1 cellular context compared by ENCODE assay signal in the genomic region with DNA sequence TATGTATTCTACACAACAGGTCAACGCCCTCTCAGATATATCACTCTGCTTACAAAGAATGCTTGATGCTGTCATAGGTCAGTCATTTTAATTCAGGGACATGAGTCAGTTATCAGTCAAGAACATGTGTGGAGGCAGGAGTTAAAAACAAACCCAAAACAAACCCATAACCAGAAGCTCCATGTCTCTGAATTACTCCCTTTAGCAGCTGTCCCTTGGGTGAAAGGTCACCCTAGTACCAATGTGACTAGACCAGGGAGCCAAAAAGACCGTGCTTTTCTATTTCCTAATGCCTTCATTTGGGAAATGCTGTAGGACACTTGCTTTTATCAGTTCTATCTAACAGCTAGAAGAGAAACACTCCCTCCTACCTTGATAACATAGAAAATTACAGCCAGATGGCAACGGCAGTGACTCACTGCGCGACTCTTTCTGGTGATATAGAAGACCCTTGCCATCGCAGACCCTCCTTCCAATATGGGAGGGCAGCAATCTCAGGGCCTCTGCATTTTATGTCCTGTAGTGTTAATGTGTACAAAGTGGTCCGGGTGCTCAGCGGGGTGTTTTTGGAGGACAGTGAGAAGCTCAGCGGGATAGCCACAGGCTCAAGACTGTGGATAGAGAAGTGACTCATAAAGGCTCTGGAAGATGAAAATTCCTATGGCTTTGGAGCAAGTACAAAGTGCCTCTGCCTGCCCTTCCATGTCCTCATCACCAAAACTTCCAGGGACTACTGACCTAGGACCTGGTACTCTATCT.
A peak's percentile ranks its signal among the peaks of the same experiment; 100 is the strongest.
TF ChIP-seq lines count a peak whose summit lies in the region.

No MANE protein-coding gene starts in this region.

TF ChIP-seq in SK-N-SH treated with all-trans-retinoic acid at 6 μM for 48 hours, 23 proteins besides CTCF, POLR2A, EP300 and RAD21 (continued from another document):
- TF ChIP-seq, protein P1, sequence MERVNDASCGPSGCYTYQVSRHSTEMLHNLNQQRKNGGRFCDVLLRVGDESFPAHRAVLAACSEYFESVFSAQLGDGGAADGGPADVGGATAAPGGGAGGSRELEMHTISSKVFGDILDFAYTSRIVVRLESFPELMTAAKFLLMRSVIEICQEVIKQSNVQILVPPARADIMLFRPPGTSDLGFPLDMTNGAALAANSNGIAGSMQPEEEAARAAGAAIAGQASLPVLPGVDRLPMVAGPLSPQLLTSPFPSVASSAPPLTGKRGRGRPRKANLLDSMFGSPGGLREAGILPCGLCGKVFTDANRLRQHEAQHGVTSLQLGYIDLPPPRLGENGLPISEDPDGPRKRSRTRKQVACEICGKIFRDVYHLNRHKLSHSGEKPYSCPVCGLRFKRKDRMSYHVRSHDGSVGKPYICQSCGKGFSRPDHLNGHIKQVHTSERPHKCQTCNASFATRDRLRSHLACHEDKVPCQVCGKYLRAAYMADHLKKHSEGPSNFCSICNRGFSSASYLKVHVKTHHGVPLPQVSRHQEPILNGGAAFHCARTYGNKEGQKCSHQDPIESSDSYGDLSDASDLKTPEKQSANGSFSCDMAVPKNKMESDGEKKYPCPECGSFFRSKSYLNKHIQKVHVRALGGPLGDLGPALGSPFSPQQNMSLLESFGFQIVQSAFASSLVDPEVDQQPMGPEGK (CRISPR knock-in tag; IDR thresholded peaks at IDR 0.05; ENCODE audit: borderline replicate concordance): no peak
- TF ChIP-seq PPARA (CRISPR knock-in tag; IDR thresholded peaks at IDR 0.05; ENCODE audit: borderline replicate concordance): no peak
- no peak for TF ChIP-seq ZC3H10 (CRISPR knock-in tag; IDR thresholded peaks at IDR 0.05)
- no peak for TF ChIP-seq ZNF8 (CRISPR knock-in tag; IDR thresholded peaks at IDR 0.05)
- TF ChIP-seq CSDC2 (CRISPR knock-in tag; IDR thresholded peaks at IDR 0.05): no peak
- no peak for TF ChIP-seq OSR1 (CRISPR knock-in tag; IDR thresholded peaks at IDR 0.05)
- TF ChIP-seq TOX (CRISPR knock-in tag; IDR thresholded peaks at IDR 0.05; ENCODE audit: borderline replicate concordance): no peak
- no peak for TF ChIP-seq RARB (CRISPR knock-in tag; IDR thresholded peaks at IDR 0.05)
- no peak for TF ChIP-seq ARNTL (CRISPR knock-in tag; IDR thresholded peaks at IDR 0.05; ENCODE audit: borderline replicate concordance, low read depth)
- TF ChIP-seq, protein P2, sequence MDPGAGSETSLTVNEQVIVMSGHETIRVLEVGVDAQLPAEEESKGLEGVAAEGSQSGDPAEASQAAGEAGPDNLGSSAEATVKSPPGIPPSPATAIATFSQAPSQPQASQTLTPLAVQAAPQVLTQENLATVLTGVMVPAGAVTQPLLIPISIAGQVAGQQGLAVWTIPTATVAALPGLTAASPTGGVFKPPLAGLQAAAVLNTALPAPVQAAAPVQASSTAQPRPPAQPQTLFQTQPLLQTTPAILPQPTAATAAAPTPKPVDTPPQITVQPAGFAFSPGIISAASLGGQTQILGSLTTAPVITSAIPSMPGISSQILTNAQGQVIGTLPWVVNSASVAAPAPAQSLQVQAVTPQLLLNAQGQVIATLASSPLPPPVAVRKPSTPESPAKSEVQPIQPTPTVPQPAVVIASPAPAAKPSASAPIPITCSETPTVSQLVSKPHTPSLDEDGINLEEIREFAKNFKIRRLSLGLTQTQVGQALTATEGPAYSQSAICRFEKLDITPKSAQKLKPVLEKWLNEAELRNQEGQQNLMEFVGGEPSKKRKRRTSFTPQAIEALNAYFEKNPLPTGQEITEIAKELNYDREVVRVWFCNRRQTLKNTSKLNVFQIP (CRISPR knock-in tag; IDR thresholded peaks at IDR 0.05; ENCODE audit: borderline replicate concordance, low read depth): no peak
- TF ChIP-seq, protein P3, sequence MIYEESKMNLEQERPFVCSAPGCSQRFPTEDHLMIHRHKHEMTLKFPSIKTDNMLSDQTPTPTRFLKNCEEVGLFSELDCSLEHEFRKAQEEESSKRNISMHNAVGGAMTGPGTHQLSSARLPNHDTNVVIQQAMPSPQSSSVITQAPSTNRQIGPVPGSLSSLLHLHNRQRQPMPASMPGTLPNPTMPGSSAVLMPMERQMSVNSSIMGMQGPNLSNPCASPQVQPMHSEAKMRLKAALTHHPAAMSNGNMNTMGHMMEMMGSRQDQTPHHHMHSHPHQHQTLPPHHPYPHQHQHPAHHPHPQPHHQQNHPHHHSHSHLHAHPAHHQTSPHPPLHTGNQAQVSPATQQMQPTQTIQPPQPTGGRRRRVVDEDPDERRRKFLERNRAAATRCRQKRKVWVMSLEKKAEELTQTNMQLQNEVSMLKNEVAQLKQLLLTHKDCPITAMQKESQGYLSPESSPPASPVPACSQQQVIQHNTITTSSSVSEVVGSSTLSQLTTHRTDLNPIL (CRISPR knock-in tag; IDR thresholded peaks at IDR 0.05; ENCODE audit: low read depth): 0 out of 2 replicates have a peak, but pooled peaks have one; percentile 30
- TF ChIP-seq GLIS3 (CRISPR knock-in tag; IDR thresholded peaks at IDR 0.05): no peak
- no peak for TF ChIP-seq SNAI2 (CRISPR knock-in tag; IDR thresholded peaks at IDR 0.05)
- TF ChIP-seq ZNF70 (CRISPR knock-in tag; IDR thresholded peaks at IDR 0.05): no peak
